Comparison of ENCODE assay signal across 27 cellular contexts in genomic region chr1:166627583-166627982, GRCh38.
"Had no signal": no experiment of that assay in that cellular context is flagged by ENCODE, and none has a peak within 500 bp of the region (broad histone marks: within the 10 kb centered on the region; RNA-seq: fewer than 3 reads in every experiment).

No MANE protein-coding gene starts in this region.

- H3K9me3 ChIP-seq: MG63 had no signal

- FAIRE-seq: astrocyte, RCC 7860 had no signal

- ATAC-seq: activated T-cell treated with anti-CD3 and anti-CD28 coated beads, Interleukin-2, amount 50 U/mL, for 4 hours; activated T-helper 17 cell treated with anti-CD3 and anti-CD28 coated beads, Interleukin-2, amount 50 U/mL, for 72 hours; T-helper 17 cell had no signal

- H3K27ac ChIP-seq: cardiac muscle cell had no signal

- H3K4me3 ChIP-seq: cardiac muscle cell, MG63 had no signal

- H3K27ac Mint-ChIP-seq: activated CD4-positive, alpha-beta memory T cell treated with anti-CD3 and anti-CD28 coated beads for 36 hours; activated CD4-positive, alpha-beta T cell treated with anti-CD3 and anti-CD28 coated beads, Interleukin-2, amount 10 ng/mL, durations not matched to agents 7 days and 5 days; activated naive CD4-positive, alpha-beta T cell treated with anti-CD3 and anti-CD28 coated beads for 36 hours; activated naive CD8-positive, alpha-beta T cell; activated T-helper 17 cell treated with anti-CD3 and anti-CD28 coated beads, Interleukin-2, amount 50 U/mL, for 72 hours; brain; T-helper 17 cell had no signal

- H3K27me3 ChIP-seq: cardiac muscle cell had no signal

- H3K36me3 Mint-ChIP-seq: activated CD4-positive, alpha-beta memory T cell treated with anti-CD3 and anti-CD28 coated beads for 36 hours; activated naive CD8-positive, alpha-beta T cell; brain had no signal

- H3K27me3 Mint-ChIP-seq: activated CD4-positive, alpha-beta memory T cell treated with anti-CD3 and anti-CD28 coated beads for 36 hours; brain had no signal

- DNase-seq: activated CD4-positive, alpha-beta memory T cell treated with anti-CD3 and anti-CD28 coated beads for 36 hours; activated CD4-positive, alpha-beta T cell treated with anti-CD3 and anti-CD28 coated beads, Interleukin-2, amount 10 ng/mL, durations not matched to agents 7 days and 5 days; activated CD4-positive, CD25-positive, alpha-beta regulatory T cell; activated CD8-positive, alpha-beta memory T cell treated with anti-CD3 and anti-CD28 coated beads for 24 hours; activated gamma-delta T cell; activated naive CD4-positive, alpha-beta T cell treated with anti-CD3 and anti-CD28 coated beads for 36 hours; activated T-cell treated with anti-CD3 and anti-CD28 coated beads, Interleukin-2, amount 50 U/mL, for 4 hours; amygdala; KG1; MG63; NCI-H1105; NCI-H1436 treated with DMSO at 0.1 percent for 48 hours; NCI-H187; NCI-H2081; NCI-H2171; NCI-H2227 treated with DMSO at 0.1 percent for 48 hours; NCI-H526; NCI-H774; SHP77; T-helper 17 cell; T1000 had no signal

- H3K4me3 Mint-ChIP-seq: activated CD4-positive, alpha-beta memory T cell treated with anti-CD3 and anti-CD28 coated beads for 36 hours; activated CD4-positive, alpha-beta T cell treated with anti-CD3 and anti-CD28 coated beads, Interleukin-2, amount 10 ng/mL, durations not matched to agents 7 days and 5 days; activated naive CD4-positive, alpha-beta T cell treated with anti-CD3 and anti-CD28 coated beads for 36 hours; activated naive CD8-positive, alpha-beta T cell; activated T-cell treated with anti-CD3 and anti-CD28 coated beads, Interleukin-2, amount 50 U/mL, for 4 hours; activated T-helper 17 cell treated with anti-CD3 and anti-CD28 coated beads, Interleukin-2, amount 50 U/mL, for 72 hours; brain; T-helper 17 cell had no signal

- H3K9me3 Mint-ChIP-seq: activated CD4-positive, alpha-beta memory T cell treated with anti-CD3 and anti-CD28 coated beads for 36 hours; activated CD4-positive, alpha-beta T cell treated with anti-CD3 and anti-CD28 coated beads, Interleukin-2, amount 10 ng/mL, durations not matched to agents 7 days and 5 days; activated naive CD4-positive, alpha-beta T cell treated with anti-CD3 and anti-CD28 coated beads for 36 hours; activated T-cell treated with anti-CD3 and anti-CD28 coated beads, Interleukin-2, amount 50 U/mL, for 4 hours; activated T-helper 17 cell treated with anti-CD3 and anti-CD28 coated beads, Interleukin-2, amount 50 U/mL, for 72 hours; brain had no signal

- H3K36me3 ChIP-seq: cardiac muscle cell, MG63 had no signal

- H3K4me1 Mint-ChIP-seq: activated CD4-positive, alpha-beta T cell treated with anti-CD3 and anti-CD28 coated beads, Interleukin-2, amount 10 ng/mL, durations not matched to agents 7 days and 5 days; activated T-helper 17 cell treated with anti-CD3 and anti-CD28 coated beads, Interleukin-2, amount 50 U/mL, for 72 hours; brain; T-helper 17 cell had no signal
